Comparison of ENCODE assay signal across 8 cellular contexts in the genomic region with DNA sequence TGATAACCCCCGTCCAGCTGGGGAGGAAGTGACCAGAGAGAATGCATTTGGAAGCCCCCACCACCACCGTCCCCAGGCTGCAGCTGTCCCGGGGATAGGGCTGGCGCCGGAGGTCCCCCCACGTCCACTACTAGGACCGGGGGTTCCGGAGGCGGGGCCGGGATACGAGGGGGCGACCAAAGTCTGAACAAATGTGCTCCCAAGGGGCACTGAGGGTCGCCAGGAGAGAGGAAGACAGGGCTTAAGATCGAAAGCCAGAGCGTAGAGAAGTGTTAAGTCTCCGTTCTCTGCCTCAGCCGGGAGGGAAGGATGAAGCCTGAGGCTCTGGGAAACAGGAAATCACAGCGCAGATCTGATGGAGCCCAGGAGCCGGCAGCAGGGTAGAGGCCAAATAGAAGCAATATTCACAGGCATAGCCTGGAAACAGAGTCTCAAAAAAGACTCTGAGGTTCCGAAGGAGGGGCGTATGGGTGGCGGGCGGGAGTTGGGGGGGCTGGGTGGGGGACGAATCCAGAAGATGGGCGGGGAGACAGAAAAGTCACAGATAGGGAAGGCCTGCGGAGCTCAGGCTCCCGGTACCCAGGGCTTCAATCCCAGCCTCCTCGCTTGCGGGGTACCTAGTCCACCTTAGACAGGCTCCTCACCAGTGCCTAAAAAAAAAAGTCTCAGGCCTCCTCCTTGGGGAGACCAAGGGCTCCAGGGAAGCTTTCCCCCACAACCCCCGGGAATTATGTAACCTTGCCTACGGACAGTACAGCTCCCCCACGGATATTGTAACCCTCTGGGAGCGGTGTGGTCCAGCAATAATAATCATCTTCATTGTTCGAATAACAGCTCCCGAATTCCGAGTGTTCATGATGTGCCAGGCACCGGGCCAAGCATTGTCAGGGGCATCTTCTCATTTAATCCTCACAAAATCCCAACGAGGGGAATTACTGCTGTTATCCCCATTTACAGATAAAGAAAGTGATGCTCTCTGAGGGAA. TPM values are rescaled to one million over a fixed set of nuclear protein-coding genes. Genes with fewer than 3 reads are reported as not detected.
DNase-seq lines count a peak whose midpoint lies in the region; ATAC-seq and TF ChIP-seq lines count a peak whose summit lies in the region.

No MANE protein-coding gene starts in this region.

- H3K36me3 ChIP-seq in lung (ENCODE audit: control insufficient read depth in 2 of 2, insufficient read depth in 2 of 2, low read length in 2 of 2) (no peaks in the 10 kb centered on the region), thymus (ENCODE audit: control insufficient read depth, insufficient read depth) (no peaks in the 10 kb centered on the region)

- peaks cover 3% of the 10 kb centered on the region for H3K27me3 Mint-ChIP-seq in stimulated activated naive CD8-positive, alpha-beta T cell treated with anti-CD3 and anti-CD28 coated beads, Interleukin-15, Interleukin-2, amounts not matched to agents 100 ng/mL and 50 ng/mL, for 24 hours

- no peak for ATAC-seq in stimulated activated naive CD8-positive, alpha-beta T cell treated with anti-CD3 and anti-CD28 coated beads, Interleukin-15, Interleukin-2, amounts not matched to agents 100 U/mL and 50 U/mL, for 24 hours
- no peak for ATAC-seq in lung (ENCODE audit: insufficient read depth, low FRiP score)

- H3K4me3 ChIP-seq in lung (peak overlapping the region; percentile 17), thymus (ENCODE audit: low read length) (peak overlapping the region; percentile 78)

- no peaks in the 10 kb centered on the region for H3K27me3 ChIP-seq in lung (ENCODE audit: control insufficient read depth, insufficient read depth)
- H3K27me3 ChIP-seq in thymus (ENCODE audit: control insufficient read depth, insufficient read depth) = peaks cover 7% of the 10 kb centered on the region

- no peaks in the 10 kb centered on the region for H3K9me3 Mint-ChIP-seq in stimulated activated naive CD8-positive, alpha-beta T cell treated with anti-CD3 and anti-CD28 coated beads, Interleukin-15, Interleukin-2, amounts not matched to agents 100 ng/mL and 50 ng/mL, for 24 hours

- H3K27ac ChIP-seq in lung (ENCODE audit: low read depth in 1 of 2, low read length in 1 of 2) (peak overlapping the region; percentile 87 to 88), thymus (ENCODE audit: low read depth) (peak overlapping the region; percentile 36)

- H3K4me3 Mint-ChIP-seq in stimulated activated naive CD8-positive, alpha-beta T cell treated with anti-CD3 and anti-CD28 coated beads, Interleukin-15, Interleukin-2, amounts not matched to agents 100 ng/mL and 50 ng/mL, for 24 hours = peak overlapping the region; percentile 59

- H3K4me1 ChIP-seq in lung (ENCODE audit: control insufficient read depth in 2 of 2, insufficient read depth in 2 of 2, low read length in 2 of 2) = peaks cover 11 to 14% of the 10 kb centered on the region in 2 donors
- peaks cover 26% of the 10 kb centered on the region for H3K4me1 ChIP-seq in thymus (ENCODE audit: control insufficient read depth, insufficient read depth, low read length)

- DNase-seq in stimulated activated naive CD8-positive, alpha-beta T cell treated with anti-CD3 and anti-CD28 coated beads, Interleukin-15, Interleukin-2, amounts not matched to agents 100 U/mL and 50 U/mL, for 24 hours = no peak
- DNase-seq in RKO (ENCODE audit: low spot score) = peak; percentile 70
- DNase-seq in ecto neural progenitor cell (ENCODE audit: low spot score) = peak; percentile 78
- no peak for DNase-seq in lung (ENCODE audit: low spot score)
- no peak for DNase-seq in stimulated activated naive CD4-positive, alpha-beta T cell treated with Interleukin-2 at 50 U/mL for 16 hours (lab: John Stamatoyannopoulos, UW)
- no peak for DNase-seq in stimulated activated CD4-positive, alpha-beta T cell treated with anti-CD3 and anti-CD28 coated beads, Interleukin-2, amount 100 ng/mL, for 48 hours

- 10% methylated on average over 38 of the region's 38 CpGs for WGBS in lung, 2 donors
- WGBS in thymus = 18% methylated on average over 38 of the region's 38 CpGs

- no peak overlapping the region for H3K27ac Mint-ChIP-seq in stimulated activated naive CD8-positive, alpha-beta T cell treated with anti-CD3 and anti-CD28 coated beads, Interleukin-15, Interleukin-2, amounts not matched to agents 100 ng/mL and 50 ng/mL, for 24 hours

- TF ChIP-seq CTCF in lung (IDR thresholded peaks at IDR 0.05; ENCODE audit: control extremely low read depth, extremely low read depth) = no peak

- peaks cover 22% of the 10 kb centered on the region for H3K4me1 Mint-ChIP-seq in stimulated activated naive CD8-positive, alpha-beta T cell treated with anti-CD3 and anti-CD28 coated beads, Interleukin-15, Interleukin-2, amounts not matched to agents 100 ng/mL and 50 ng/mL, for 24 hours (ENCODE audit: low read depth)

- H3K36me3 Mint-ChIP-seq in stimulated activated naive CD8-positive, alpha-beta T cell treated with anti-CD3 and anti-CD28 coated beads, Interleukin-15, Interleukin-2, amounts not matched to agents 100 ng/mL and 50 ng/mL, for 24 hours (ENCODE audit: low read depth) = peaks cover 7% of the 10 kb centered on the region

- no peaks in the 10 kb centered on the region for H3K9me3 ChIP-seq in lung (ENCODE audit: control insufficient read depth in 2 of 2, insufficient read depth in 1 of 2, low read length in 1 of 2)
- no peaks in the 10 kb centered on the region for H3K9me3 ChIP-seq in thymus (ENCODE audit: control insufficient read depth)

RNA-seq across cellular contexts. Expression of gene ERF, which starts 1.1 kb away (rescaled TPM):
- 10 to 100 TPM; 24.2 to 53.6 TPM for total RNA-seq in lung
- polyA plus RNA-seq in lung (10 to 100 TPM; 35.2 to 50.8 TPM), thymus (53.7 TPM)

RNA-seq across cellular contexts. Expression of gene CIC, which starts 13.0 kb away (rescaled TPM):
- total RNA-seq in lung = 10 to 100 TPM; 31.2 to 84.5 TPM
- polyA plus RNA-seq in lung = 10 to 100 TPM; 38.2 to 43.0 TPM
- polyA plus RNA-seq in thymus = 52.2 TPM

RNA-seq across cellular contexts. Expression of gene GSK3A, which starts 13.7 kb away (rescaled TPM):
- 10 to 100 TPM; 23.7 to 38.8 TPM for total RNA-seq in lung
- polyA plus RNA-seq in lung = 10 to 100 TPM; 53.7 to 54.2 TPM
- 31.4 TPM for polyA plus RNA-seq in thymus

RNA-seq across cellular contexts. Expression of gene ZNF526, which starts 35.9 kb away (rescaled TPM):
- 10 to 100 TPM in 1 of 2 donors, 1 to 10 TPM in 1; 5.3 to 14.4 TPM for total RNA-seq in lung
- polyA plus RNA-seq in lung (1 to 10 TPM; 4.6 to 5.5 TPM), thymus (3.6 TPM)

RNA-seq across cellular contexts. Expression of gene DEDD2, which starts 38.6 kb away (rescaled TPM):
- total RNA-seq in lung = 10 to 100 TPM; 34.1 to 39.4 TPM
- polyA plus RNA-seq in lung (10 to 100 TPM; 31.4 to 60.8 TPM), thymus (36.9 TPM)

Comparison
In these comparisons a context has a peak if more than half of its experiments do, and no peak if none do; other contexts are left out.
1. DNase-seq: peak in RKO (single experiment) and ecto neural progenitor cell (single experiment); none in stimulated activated naive CD8-positive, alpha-beta T cell treated with anti-CD3 and anti-CD28 coated beads, Interleukin-15, Interleukin-2, amounts not matched to agents 100 U/mL and 50 U/mL, for 24 hours (single experiment), lung (single experiment), stimulated activated naive CD4-positive, alpha-beta T cell treated with Interleukin-2 at 50 U/mL for 16 hours (single experiment) and stimulated activated CD4-positive, alpha-beta T cell treated with anti-CD3 and anti-CD28 coated beads, Interleukin-2, amount 100 ng/mL, for 48 hours (0 of 2).